Comparison of ENCODE assay signal across 20 cellular contexts in genomic region chr16:85315871-85316270, GRCh38.
"Had no signal": no experiment of that assay in that cellular context is flagged by ENCODE, and none has a peak within 500 bp of the region (broad histone marks: within the 10 kb centered on the region; RNA-seq: fewer than 3 reads in every experiment).

No MANE protein-coding gene starts in this region.

- H3K27ac ChIP-seq: esophagus muscularis mucosa, foreskin keratinocyte, left ventricle myocardium inferior, prostate gland, uterus, VCaP had no signal

- H3K4me2 ChIP-seq: smooth muscle cell had no signal

- H3K27me3 ChIP-seq: esophagus muscularis mucosa, pancreas, uterus had no signal

- H3K4me1 ChIP-seq: prostate gland had no signal

- H3K36me3 Mint-ChIP-seq: activated naive CD4-positive, alpha-beta T cell treated with anti-CD3 and anti-CD28 coated beads, Interleukin-2, amount 50 U/mL, for 72 hours; mesothelial cell of epicardium; naive B cell; stimulated activated memory B cell treated with anti-CD40 and anti-IgM and Interleukin-4, amounts not matched to agents 10 μg/mL and 1 μg/mL and 100 μg/mL, for 72 hours; type B pancreatic cell had no signal

- H3K27me3 Mint-ChIP-seq: activated CD4-positive, alpha-beta T cell treated with anti-CD3 and anti-CD28 coated beads, Interleukin-2, amount 10 ng/mL, durations not matched to agents 24 days and 14 days; naive B cell; stimulated activated naive CD8-positive, alpha-beta T cell treated with anti-CD3 and anti-CD28 coated beads, Interleukin-15, amount 100 ng/mL, for 72 hours; type B pancreatic cell had no signal

- H3K9me3 Mint-ChIP-seq: activated CD4-positive, alpha-beta memory T cell treated with anti-CD3 and anti-CD28 coated beads, Interleukin-2, amount 10 ng/mL, durations not matched to agents 7 days and 5 days; activated CD4-positive, alpha-beta T cell treated with anti-CD3 and anti-CD28 coated beads, Interleukin-2, amount 10 ng/mL, durations not matched to agents 24 days and 14 days; activated naive CD4-positive, alpha-beta T cell treated with anti-CD3 and anti-CD28 coated beads, Interleukin-2, amount 50 U/mL, for 72 hours; activated T-helper 2 cell treated with anti-CD3 and anti-CD28 coated beads, Interferon-gamma antibody, Interleukin-2, Interleukin-4, amounts not matched to agents 10 μg/mL and 5 μg/mL and 100 μg/mL, durations not matched to agents 14 hours and 24 hours and 36 hours; central memory CD8-positive, alpha-beta T cell; mesothelial cell of epicardium; naive B cell; nephron progenitor cell; stimulated activated memory B cell treated with anti-CD40 and anti-IgM and Interleukin-4, amounts not matched to agents 10 μg/mL and 1 μg/mL and 100 μg/mL, for 72 hours; stimulated activated naive CD8-positive, alpha-beta T cell treated with anti-CD3 and anti-CD28 coated beads, Interleukin-15, amount 100 ng/mL, for 72 hours; type B pancreatic cell had no signal

- H3K4me3 Mint-ChIP-seq: activated CD4-positive, alpha-beta memory T cell treated with anti-CD3 and anti-CD28 coated beads, Interleukin-2, amount 10 ng/mL, durations not matched to agents 7 days and 5 days; activated CD4-positive, alpha-beta T cell treated with anti-CD3 and anti-CD28 coated beads, Interleukin-2, amount 10 ng/mL, durations not matched to agents 24 days and 14 days; central memory CD8-positive, alpha-beta T cell; mesothelial cell of epicardium; naive B cell; nephron progenitor cell; stimulated activated memory B cell treated with anti-CD40 and anti-IgM and Interleukin-4, amounts not matched to agents 10 μg/mL and 1 μg/mL and 100 μg/mL, for 72 hours; stimulated activated naive CD8-positive, alpha-beta T cell treated with anti-CD3 and anti-CD28 coated beads, Interleukin-15, amount 100 ng/mL, for 72 hours; type B pancreatic cell had no signal

- H3K27ac Mint-ChIP-seq: activated CD4-positive, alpha-beta memory T cell treated with anti-CD3 and anti-CD28 coated beads, Interleukin-2, amount 10 ng/mL, durations not matched to agents 7 days and 5 days; activated CD4-positive, alpha-beta T cell treated with anti-CD3 and anti-CD28 coated beads, Interleukin-2, amount 10 ng/mL, durations not matched to agents 24 days and 14 days; activated naive CD4-positive, alpha-beta T cell treated with anti-CD3 and anti-CD28 coated beads, Interleukin-2, amount 50 U/mL, for 72 hours; activated T-helper 2 cell treated with anti-CD3 and anti-CD28 coated beads, Interferon-gamma antibody, Interleukin-2, Interleukin-4, amounts not matched to agents 10 μg/mL and 5 μg/mL and 100 μg/mL, durations not matched to agents 14 hours and 24 hours and 36 hours; mesothelial cell of epicardium; stimulated activated memory B cell treated with anti-CD40 and anti-IgM and Interleukin-4, amounts not matched to agents 10 μg/mL and 1 μg/mL and 100 μg/mL, for 72 hours; stimulated activated naive CD8-positive, alpha-beta T cell treated with anti-CD3 and anti-CD28 coated beads, Interleukin-15, amount 100 ng/mL, for 72 hours; type B pancreatic cell had no signal

- H3K9me3 ChIP-seq: esophagus muscularis mucosa, left ventricle myocardium inferior, pancreas, prostate gland, uterus had no signal

- DNase-seq: effector CD4-positive, alpha-beta T cell; foreskin keratinocyte; uterus had no signal

- H3K4me3 ChIP-seq: esophagus muscularis mucosa, left ventricle myocardium inferior, pancreas, prostate gland, smooth muscle cell, uterus had no signal

- H3K36me3 ChIP-seq: esophagus muscularis mucosa, left ventricle myocardium inferior, pancreas, prostate gland, uterus had no signal
